In the genomic region with DNA sequence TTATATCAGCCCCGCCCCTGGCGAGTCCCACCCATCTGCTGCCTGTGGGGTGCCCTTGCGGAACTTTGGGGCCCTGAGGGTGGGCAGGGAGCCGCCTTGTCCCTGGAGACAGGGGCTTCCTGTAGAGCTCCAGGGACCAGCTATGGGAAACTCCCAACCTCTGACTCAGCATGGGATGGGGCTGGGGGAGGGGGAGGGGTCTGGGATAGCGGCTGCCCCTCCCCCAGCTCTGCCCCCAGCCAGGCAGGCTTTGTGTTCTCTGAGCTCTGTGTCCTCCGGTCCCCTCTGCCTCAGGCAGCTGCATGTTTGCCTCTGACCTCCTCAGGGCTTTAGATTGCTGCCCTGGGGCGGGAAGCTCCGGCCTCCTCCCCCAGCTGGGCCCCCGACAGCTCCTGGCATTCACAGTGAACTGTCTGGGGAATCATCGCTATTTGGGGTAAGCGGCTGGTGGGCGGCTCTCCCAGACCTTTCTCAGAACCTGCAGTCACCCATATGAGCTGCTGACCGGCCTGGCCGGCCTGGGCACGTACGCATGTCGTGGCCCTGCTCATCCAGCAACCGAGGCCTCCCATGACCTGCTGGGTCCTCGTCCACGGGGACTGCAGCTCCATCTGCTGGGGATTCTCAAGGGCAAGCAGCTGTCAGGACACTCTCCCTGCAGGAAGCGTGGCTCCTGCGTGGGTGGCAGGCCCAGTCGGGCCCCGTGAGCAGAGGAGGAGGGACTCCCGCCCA, we compare ENCODE assay signal across 9 cellular contexts. TPM values are rescaled to one million over a fixed set of nuclear protein-coding genes. Genes with fewer than 3 reads are reported as not detected.
DNase-seq lines count a peak whose midpoint lies in the region; FAIRE-seq and TF ChIP-seq lines count a peak whose summit lies in the region.
"Had no signal": no experiment of that assay in that cellular context is flagged by ENCODE, and none has a peak within 500 bp of the region (broad histone marks: within the 10 kb centered on the region; RNA-seq: fewer than 3 reads in every experiment).

No MANE protein-coding gene starts in this region.

- TF ChIP-seq EP300 in sigmoid colon (IDR thresholded peaks at IDR 0.05): no peak

- H3K4me2 ChIP-seq in astrocyte (ENCODE audit: low read length): peak overlapping the region; percentile 73
- peak overlapping the region; percentile 22 for H3K4me2 ChIP-seq in skeletal muscle satellite cell (ENCODE audit: low read length)

- WGBS in sigmoid colon, 2 donors: 64 to 73% methylated on average over 25 of the region's 25 CpGs

- TF ChIP-seq POLR2A in sigmoid colon (IDR thresholded peaks at IDR 0.05): no peak

- peak overlapping the region; percentile 37 for H3K9ac ChIP-seq in astrocyte (ENCODE audit: low read length)
- H3K9ac ChIP-seq in iPS-15b (ENCODE audit: low read depth, low read length): peak overlapping the region; percentile 65
- H3K9ac ChIP-seq in skeletal muscle satellite cell (ENCODE audit: low read depth, low read length): peak overlapping the region; percentile 25

- H3K27me3 Mint-ChIP-seq in astrocyte (ENCODE audit: low read depth, unreplicated experiment) (peaks cover 4% of the 10 kb centered on the region), immature natural killer cell (ENCODE audit: low read depth in 3 of 3) (peaks cover 0 to 3% (median 0%) of the 10 kb centered on the region in 3 donors)

- no peaks in the 10 kb centered on the region for H3K79me2 ChIP-seq in astrocyte (ENCODE audit: insufficient read depth, low read length)

- H3K27me3 ChIP-seq in astrocyte (ENCODE audit: insufficient read depth, low read length) (no peaks in the 10 kb centered on the region), iPS-15b (ENCODE audit: control insufficient read depth, insufficient read depth, low read length) (no peaks in the 10 kb centered on the region), skeletal muscle satellite cell (ENCODE audit: control insufficient read depth, insufficient read depth, low read length) (peaks cover 8% of the 10 kb centered on the region), sigmoid colon (peaks cover 0 to 40% (median 0%) of the 10 kb centered on the region in 3 donors)
- H3K27me3 ChIP-seq: adrenal gland had no signal

- H3K36me3 Mint-ChIP-seq in astrocyte (ENCODE audit: low read depth, unreplicated experiment) (no peaks in the 10 kb centered on the region), immature natural killer cell (no peaks in the 10 kb centered on the region)

- peak overlapping the region; percentile 55 for H2AFZ ChIP-seq in astrocyte (ENCODE audit: low read depth, low read length)

- H3K27ac ChIP-seq in astrocyte (ENCODE audit: low read depth, low read length) (peak overlapping the region; percentile 35), sigmoid colon (no peak overlapping the region)
- H3K27ac ChIP-seq: adrenal gland had no signal

- H3K4me3 Mint-ChIP-seq in astrocyte (ENCODE audit: unreplicated experiment) (no peak overlapping the region), immature natural killer cell (no peak overlapping the region)

- peak overlapping the region; percentile 47 for H3K27ac Mint-ChIP-seq in astrocyte (ENCODE audit: unreplicated experiment)
- H3K27ac Mint-ChIP-seq in immature natural killer cell: no peak overlapping the region

- H3K4me3 ChIP-seq in HFF-Myc (replicated peaks; ENCODE audit: low read depth, low read length) (no peak overlapping the region), astrocyte (ENCODE audit: insufficient read depth, low read depth, low read length) (no peak overlapping the region), iPS-15b (ENCODE audit: low read depth, low read length) (no peak overlapping the region), skeletal muscle satellite cell (ENCODE audit: low read length) (no peak overlapping the region), sigmoid colon (no peak overlapping the region)
- H3K4me3 ChIP-seq: adrenal gland had no signal

- DNase-seq in HFF-Myc (ENCODE audit: extremely low read depth, low read depth) (no peak), astrocyte (ENCODE audit: low read depth) (peak; percentile 36), immature natural killer cell (no peak), GM19240 (ENCODE audit: insufficient read length, low spot score) (no peak), sigmoid colon (no peak), NCI-H748 (lab: John Stamatoyannopoulos, UW; ENCODE audit: unreplicated experiment) (no peak)

- peaks cover 34% of the 10 kb centered on the region for H3K4me1 ChIP-seq in astrocyte (ENCODE audit: insufficient read depth, low read length)
- H3K4me1 ChIP-seq in iPS-15b (ENCODE audit: control insufficient read depth, insufficient read depth, low read length): peaks cover 2% of the 10 kb centered on the region
- H3K4me1 ChIP-seq in skeletal muscle satellite cell (ENCODE audit: control insufficient read depth, insufficient read depth, low read length): peaks cover 20% of the 10 kb centered on the region
- peaks cover 0 to 9% (median 3%) of the 10 kb centered on the region in 4 donors for H3K4me1 ChIP-seq in sigmoid colon
- H3K4me1 ChIP-seq: adrenal gland had no signal

- peak; percentile 44 for TF ChIP-seq CTCF in HFF-Myc (IDR thresholded peaks at IDR 0.05; ENCODE audit: low read depth, low read length, missing control alignments)
- peak; percentile 18 for TF ChIP-seq CTCF in astrocyte (IDR thresholded peaks at IDR 0.05; ENCODE audit: insufficient read depth, low read depth, low read length)
- TF ChIP-seq CTCF in sigmoid colon (IDR thresholded peaks at IDR 0.05): no peak

- intact Hi-C loops in sigmoid colon (cut with DNase I): no loop called here

- no peaks in the 10 kb centered on the region for H3K9me3 Mint-ChIP-seq in astrocyte (ENCODE audit: unreplicated experiment)
- no peaks in the 10 kb centered on the region for H3K9me3 Mint-ChIP-seq in immature natural killer cell

- FAIRE-seq in astrocyte (lab: Jason Lieb, UNC): no peak

- H3K9me3 ChIP-seq in astrocyte (ENCODE audit: insufficient read depth, low read depth, low read length) (no peaks in the 10 kb centered on the region), iPS-15b (ENCODE audit: control insufficient read depth, insufficient read depth, low read length) (no peaks in the 10 kb centered on the region), skeletal muscle satellite cell (replicated peaks; ENCODE audit: low read length) (no peaks in the 10 kb centered on the region), sigmoid colon (no peaks in the 10 kb centered on the region)
- H3K9me3 ChIP-seq: adrenal gland had no signal

- H4K20me1 ChIP-seq in astrocyte (ENCODE audit: insufficient read depth, low read length): no peaks in the 10 kb centered on the region

- peaks cover 9% of the 10 kb centered on the region for H3K4me1 Mint-ChIP-seq in astrocyte (ENCODE audit: low read depth, unreplicated experiment)
- no peaks in the 10 kb centered on the region for H3K4me1 Mint-ChIP-seq in immature natural killer cell

- H3K36me3 ChIP-seq in astrocyte (ENCODE audit: insufficient read depth, low read length): no peaks in the 10 kb centered on the region
- H3K36me3 ChIP-seq in iPS-15b (ENCODE audit: control insufficient read depth, insufficient read depth, low read length): peaks cover 37% of the 10 kb centered on the region
- no peaks in the 10 kb centered on the region for H3K36me3 ChIP-seq in skeletal muscle satellite cell (ENCODE audit: insufficient read depth, low read length)
- H3K36me3 ChIP-seq in sigmoid colon: no peaks in the 10 kb centered on the region
- H3K36me3 ChIP-seq: adrenal gland had no signal

RNA-seq across cellular contexts. Expression of a gene that starts 17.1 kb away (rescaled TPM):
- total RNA-seq in astrocyte (3.7 and 4.1 TPM in 2 replicates), sigmoid colon (1 to 10 TPM in 2 of 4 donors, under 1 TPM in 2; 0.41 to 2.2 (median 0.78) TPM)
- under 0.01 and 0.22 TPM in 2 replicates for total RNA-seq in skeletal muscle satellite cell (2012; rRNA removed)
- polyA plus RNA-seq in immature natural killer cell (not detected), sigmoid colon (10 to 100 TPM; 44.4 to 51.8 (median 51.6) TPM)

Comparison
In these comparisons a context has a peak if more than half of its experiments do, and no peak if none do; other contexts are left out.
1. CTCF ChIP-seq: peak in HFF-Myc (single experiment) and astrocyte (single experiment); none in sigmoid colon (0 of 4).
2. Peak in every context shown above with its lines, with median percentiles within 50 percentile points of each other: H3K9ac ChIP-seq.